ENCODE assay signal across 8 cellular contexts in the genomic region with DNA sequence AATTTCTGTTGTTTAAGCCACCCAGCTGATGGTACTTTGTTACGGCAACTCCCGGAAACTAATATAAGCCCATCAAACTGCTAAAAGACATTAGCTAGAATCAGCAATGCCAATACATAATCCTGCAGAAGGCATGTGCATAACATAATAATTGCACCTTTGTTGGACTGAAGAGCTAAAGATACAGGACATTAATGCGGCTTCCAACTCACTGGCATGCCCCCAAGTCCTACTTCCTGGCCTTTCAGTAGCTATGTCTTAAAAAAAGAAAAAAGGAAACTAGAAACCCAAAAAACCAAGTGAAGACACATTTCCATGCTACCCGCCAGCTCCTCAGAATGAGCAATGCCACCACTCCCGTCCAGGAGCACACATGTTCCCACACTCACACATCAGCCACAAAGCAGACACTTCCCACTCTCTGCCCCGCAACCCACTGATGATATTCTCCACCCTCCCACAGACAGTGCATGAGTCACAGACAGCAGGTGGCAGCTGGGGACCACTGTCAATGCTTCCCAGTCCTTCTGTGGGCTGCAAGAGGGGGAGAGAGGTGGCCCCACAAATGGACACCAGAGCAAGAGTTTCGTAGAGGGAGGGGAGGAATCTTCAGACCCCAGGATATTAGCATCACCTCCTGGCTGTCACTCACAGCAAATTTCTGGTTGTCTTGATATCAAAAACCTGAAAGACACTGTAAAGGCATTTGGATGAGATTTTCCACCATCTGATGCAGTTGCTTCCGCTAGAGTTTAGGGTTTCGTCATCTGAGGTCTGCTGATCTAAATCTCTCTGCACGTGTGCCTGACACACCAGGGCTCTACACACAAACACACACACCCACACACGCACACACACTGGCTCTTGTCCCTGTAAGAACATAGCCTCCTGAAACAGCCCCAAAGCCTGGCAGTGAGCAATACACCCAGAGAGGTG. TPM values are rescaled to one million over a fixed set of nuclear protein-coding genes. Genes with fewer than 3 reads are reported as not detected.
DNase-seq lines count a peak whose midpoint lies in the region; ATAC-seq and TF ChIP-seq lines count a peak whose summit lies in the region.

No MANE protein-coding gene starts in this region.

- H3K27me3 ChIP-seq in endodermal cell (ENCODE audit: control insufficient read depth, insufficient read depth, low read length, poor library complexity, severe bottlenecking) = no peaks in the 10 kb centered on the region

- peak; percentile 55 for DNase-seq in KBM-7
- peak; percentile 70 for DNase-seq in activated CD8-positive, alpha-beta T cell treated with anti-CD3 and anti-CD28 coated beads, Interleukin-2, amount 10 ng/mL, durations not matched to agents 7 days and 5 days
- DNase-seq in endodermal cell = peak; percentile 35
- no peak for DNase-seq in nephron progenitor cell
- peak; percentile 29 for DNase-seq in stromal cell of bone marrow (ENCODE audit: low read depth)
- DNase-seq in LoVo (ENCODE audit: low spot score) = no peak
- DNase-seq in GM19238 (ENCODE audit: insufficient read length, low spot score) = no peak

- H3K4me3 Mint-ChIP-seq in activated CD8-positive, alpha-beta T cell treated with anti-CD3 and anti-CD28 coated beads, Interleukin-2, amount 10 ng/mL, durations not matched to agents 7 days and 5 days = peak overlapping the region; percentile 63
- H3K4me3 Mint-ChIP-seq in endodermal cell (no peak overlapping the region), nephron progenitor cell (no peak overlapping the region)

- in situ Hi-C loops in KBM-7 (cut with MboI; ENCODE audit: low pct_unique_long_range_greater_than_20kb, low sequenced_read_pairs) = no loop called here

- 77 to 81% methylated on average over 6 to 11 of the region's 11 CpGs for WGBS in endodermal cell (ENCODE audit: insufficient coverage in 1 of 2, insufficient read length in 1 of 2), 2 experiments

- H3K9ac ChIP-seq in endodermal cell (ENCODE audit: extremely low read depth, low read length, poor library complexity, severe bottlenecking) = no peak overlapping the region

- peak; percentile 57 for ATAC-seq in GM18867 (IDR thresholded peaks at IDR 0.05; ENCODE audit: unreplicated experiment)
- peak; percentile 81 for ATAC-seq in activated CD8-positive, alpha-beta T cell treated with anti-CD3 and anti-CD28 coated beads, Interleukin-2, amount 10 ng/mL, durations not matched to agents 7 days and 5 days

- H3K27ac Mint-ChIP-seq in activated CD8-positive, alpha-beta T cell treated with anti-CD3 and anti-CD28 coated beads, Interleukin-2, amount 10 ng/mL, durations not matched to agents 7 days and 5 days = peak overlapping the region; percentile 96
- H3K27ac Mint-ChIP-seq in endodermal cell (no peak overlapping the region), nephron progenitor cell (peak overlapping the region; percentile 77)

- no peak overlapping the region for H3K27ac ChIP-seq in endodermal cell (ENCODE audit: low read depth, low read length)

- POLR2A ChIA-PET in activated CD8-positive, alpha-beta T cell treated with anti-CD3 and anti-CD28 coated beads, Interleukin-2, amount 10 ng/mL, durations not matched to agents 7 days and 5 days (lab: Charles Lee) = interaction anchor here (0.8 to 1.2 kb wide), 4 partner anchors 18 to 121 kb away, joined by 3 to 5 read pairs (median 3); no protein-coding TSS in a partner anchor

- TF ChIP-seq CTCF in endodermal cell (conservative IDR thresholded peaks at IDR 0.05) (no peak), nephron progenitor cell (IDR thresholded peaks at IDR 0.05) (no peak)

- no peaks in the 10 kb centered on the region for H3K4me1 ChIP-seq in endodermal cell (ENCODE audit: control insufficient read depth, insufficient read depth, low read length)

- H3K4me3 ChIP-seq in endodermal cell (ENCODE audit: low read length) = no peak overlapping the region

- CTCF ChIA-PET in activated CD8-positive, alpha-beta T cell treated with anti-CD3 and anti-CD28 coated beads, Interleukin-2, amount 10 ng/mL, durations not matched to agents 7 days and 5 days (lab: Charles Lee) = interaction anchor here (0.8 to 4.2 kb wide), 18 partner anchors 8 to 161 kb away, joined by 3 to 26 read pairs (median 4); partner anchors contain the start of genes NOL7 and SIRT5

- H3K36me3 ChIP-seq in endodermal cell (ENCODE audit: control insufficient read depth, insufficient read depth, low read length) = no peaks in the 10 kb centered on the region

- H3K27me3 Mint-ChIP-seq in activated CD8-positive, alpha-beta T cell treated with anti-CD3 and anti-CD28 coated beads, Interleukin-2, amount 10 ng/mL, durations not matched to agents 7 days and 5 days (ENCODE audit: low read depth) = no peaks in the 10 kb centered on the region
- H3K27me3 Mint-ChIP-seq in endodermal cell (ENCODE audit: insufficient read depth) (no peaks in the 10 kb centered on the region), nephron progenitor cell (ENCODE audit: low read depth, poor library complexity) (no peaks in the 10 kb centered on the region)

- H3K36me3 Mint-ChIP-seq in activated CD8-positive, alpha-beta T cell treated with anti-CD3 and anti-CD28 coated beads, Interleukin-2, amount 10 ng/mL, durations not matched to agents 7 days and 5 days (ENCODE audit: low read depth) = peaks cover 23% of the 10 kb centered on the region
- H3K36me3 Mint-ChIP-seq in endodermal cell (ENCODE audit: low read depth) = peaks cover 3% of the 10 kb centered on the region
- peaks cover 9% of the 10 kb centered on the region for H3K36me3 Mint-ChIP-seq in nephron progenitor cell (ENCODE audit: low read depth)

- H3K9me3 Mint-ChIP-seq in activated CD8-positive, alpha-beta T cell treated with anti-CD3 and anti-CD28 coated beads, Interleukin-2, amount 10 ng/mL, durations not matched to agents 7 days and 5 days (ENCODE audit: insufficient read depth) = peaks cover 4% of the 10 kb centered on the region
- no peaks in the 10 kb centered on the region for H3K9me3 Mint-ChIP-seq in endodermal cell
- H3K9me3 Mint-ChIP-seq in nephron progenitor cell = peaks cover 4% of the 10 kb centered on the region

- H3K4me1 Mint-ChIP-seq in activated CD8-positive, alpha-beta T cell treated with anti-CD3 and anti-CD28 coated beads, Interleukin-2, amount 10 ng/mL, durations not matched to agents 7 days and 5 days (ENCODE audit: low read depth) = peaks cover 61% of the 10 kb centered on the region
- H3K4me1 Mint-ChIP-seq in endodermal cell = no peaks in the 10 kb centered on the region
- H3K4me1 Mint-ChIP-seq in nephron progenitor cell = peaks cover 20% of the 10 kb centered on the region

- no peaks in the 10 kb centered on the region for H3K9me3 ChIP-seq in endodermal cell (ENCODE audit: control insufficient read depth, low read length)

RNA-seq across cellular contexts. Expression of gene GFOD1, which starts 32.8 kb away (rescaled TPM):
- 1 to 10 TPM; 8.0 to 8.7 TPM for total RNA-seq in activated CD8-positive, alpha-beta T cell treated with anti-CD3 and anti-CD28 coated beads, Interleukin-2, amount 10 ng/mL, durations not matched to agents 7 days and 5 days
- total RNA-seq in endodermal cell = 1 to 10 TPM in 1 of 2 donors, under 1 TPM in 1; 0.71 to 1.9 TPM
- 1.6 TPM for polyA plus RNA-seq in endodermal cell (2013, experiment 1 of 2)
- 1.5 TPM for polyA plus RNA-seq in endodermal cell (2013, experiment 2 of 2)

Comparison
In these comparisons a context has a peak if more than half of its experiments do, and no peak if none do; other contexts are left out.
1. DNase-seq: peak in KBM-7 (single experiment), activated CD8-positive, alpha-beta T cell treated with anti-CD3 and anti-CD28 coated beads, Interleukin-2, amount 10 ng/mL, durations not matched to agents 7 days and 5 days (single experiment), endodermal cell (single experiment) and stromal cell of bone marrow (single experiment); none in nephron progenitor cell (single experiment), LoVo (single experiment) and GM19238 (single experiment).